Comparison of ENCODE assay signal across 1 cellular context in genomic region chr11:47514825-47515647, GRCh38.
TF ChIP-seq lines count a peak whose summit lies in the region.

No MANE protein-coding gene starts in this region.

TF ChIP-seq in GM23338, 12 proteins besides CTCF, POLR2A, EP300 and RAD21 (continued from another document):
- TF ChIP-seq ZNF462 (CRISPR knock-in tag; IDR thresholded peaks at IDR 0.05) (no peak), STAT1 (IDR thresholded peaks at IDR 0.05; ENCODE audit: unreplicated experiment) (no peak), NANOG (IDR thresholded peaks at IDR 0.05; ENCODE audit: borderline replicate concordance) (no peak), ZNF331 (CRISPR knock-in tag; IDR thresholded peaks at IDR 0.05; ENCODE audit: low read depth) (no peak), ETS1 (IDR thresholded peaks at IDR 0.05) (no peak), EZH2phosphoT487 (IDR thresholded peaks at IDR 0.05; ENCODE audit: unreplicated experiment) (no peak), JUNB (IDR thresholded peaks at IDR 0.05; ENCODE audit: unreplicated experiment) (no peak)
